2 cellular contexts compared by ENCODE assay signal in genomic region chr22:22904731-22905130, GRCh38. TPM values are rescaled to one million over a fixed set of nuclear protein-coding genes. Genes with fewer than 3 reads are reported as not detected.
"Had no signal": no experiment of that assay in that cellular context is flagged by ENCODE, and none has a peak within 500 bp of the region (broad histone marks: within the 10 kb centered on the region; RNA-seq: fewer than 3 reads in every experiment).

No MANE protein-coding gene starts in this region.

RNA-seq across cellular contexts. Expression of gene IGLL5, which starts 17.1 kb away (rescaled TPM):
- total RNA-seq: dermis blood vessel endothelial cell, epithelial cell of proximal tubule had no signal
